Comparison of ENCODE assay signal across 16 cellular contexts in genomic region chr2:88738271-88738670, GRCh38. TPM values are rescaled to one million over a fixed set of nuclear protein-coding genes. Genes with fewer than 3 reads are reported as not detected.
DNase-seq lines count a peak whose midpoint lies in the region; ATAC-seq and TF ChIP-seq lines count a peak whose summit lies in the region.
"Had no signal": no experiment of that assay in that cellular context is flagged by ENCODE, and none has a peak within 500 bp of the region (broad histone marks: within the 10 kb centered on the region; RNA-seq: fewer than 3 reads in every experiment).

No MANE protein-coding gene starts in this region.

- ATAC-seq in lung (ENCODE audit: insufficient read depth, low FRiP score), result no peak
- no peak for ATAC-seq in HG02884 (IDR thresholded peaks at IDR 0.05; ENCODE audit: unreplicated experiment)
- ATAC-seq: HCT116 had no signal

- H3K9me3 ChIP-seq in AG04450 (ENCODE audit: control insufficient read depth, insufficient read depth, low read length) (no peaks in the 10 kb centered on the region), GM23248 (ENCODE audit: low read depth) (no peaks in the 10 kb centered on the region), lung (ENCODE audit: control insufficient read depth in 2 of 2, insufficient read depth in 1 of 2, low read length in 1 of 2) (no peaks in the 10 kb centered on the region)

- no peak overlapping the region for H3K9ac ChIP-seq in GM23248

- no peak overlapping the region for H3K4me2 ChIP-seq in GM23248 (ENCODE audit: unreplicated experiment)

- CTCF ChIA-PET in AG04450 (lab: Charles Lee), result interaction anchor here (2.1 to 4.2 kb wide), 2 partner anchors 10 to 16 kb away, joined by 10 to 22 read pairs; no protein-coding TSS in a partner anchor

- 56% methylated on average over 3 of the region's 3 CpGs for WGBS in GM23248 (ENCODE audit: low coverage in 1 of 2, low lambda C conversion rate in 2 of 2, missing lambda C conversion rate in 2 of 2), 2 experiments
- WGBS in lung, 2 donors, result 61 to 78% methylated on average over 3 of the region's 3 CpGs

- H3K4me1 ChIP-seq in GM23248 (ENCODE audit: insufficient read depth) (peaks cover 16% of the 10 kb centered on the region), lung (ENCODE audit: control insufficient read depth in 2 of 2, insufficient read depth in 2 of 2, low read length in 2 of 2) (peaks cover 4 to 25% of the 10 kb centered on the region in 2 donors)

- no peaks in the 10 kb centered on the region for H4K20me1 ChIP-seq in GM23248 (ENCODE audit: insufficient read depth)

- TF ChIP-seq CTCF in AG04450 (IDR thresholded peaks at IDR 0.05; ENCODE audit: low read depth, low read length) (0 out of 2 replicates have a peak, but pooled peaks have one; percentile 1), cardiac fibroblast (IDR thresholded peaks at IDR 0.05; ENCODE audit: low read depth, low read length) (no peak), lung (IDR thresholded peaks at IDR 0.05; ENCODE audit: control extremely low read depth, extremely low read depth) (no peak)

- in situ Hi-C loops in GM23248 (cut with MboI), result no loop called here
- in situ Hi-C loops in KBM-7 (cut with MboI; ENCODE audit: low pct_unique_long_range_greater_than_20kb, low sequenced_read_pairs), result loop anchor here (25.0 kb wide), 1 partner anchor 124 kb away; no protein-coding TSS in a partner anchor

- H3K27ac ChIP-seq in AG04450 (ENCODE audit: low read depth, low read length) (no peak overlapping the region), GM23248 (no peak overlapping the region), lung (ENCODE audit: low read depth in 1 of 2, low read length in 1 of 2) (peak overlapping the region; percentile 5 to 60)
- H3K27ac ChIP-seq: HL-60 had no signal

- DNase-seq in AG04450 (ENCODE audit: low read depth, low spot score), result no peak
- DNase-seq in GM23248, result peak; percentile 39
- DNase-seq in cardiac fibroblast (ENCODE audit: low read depth in 2 of 2), result peak; percentile 56 to 81
- no peak for DNase-seq in lung (ENCODE audit: low spot score)
- no peak for DNase-seq in KBM-7
- no peak for DNase-seq in mesenteric fat pad (ENCODE audit: low spot score)
- DNase-seq in activated gamma-delta T cell (lab: John Stamatoyannopoulos, UW), result no peak
- DNase-seq: activated CD8-positive, alpha-beta memory T cell treated with anti-CD3 and anti-CD28 coated beads, Interleukin-2, amount 50 U/mL, for 4 hours; DMS153; NCI-H187; NCI-H524 treated with DMSO at 0.1 percent for 48 hours; stimulated activated CD4-positive, alpha-beta T cell treated with anti-CD3 and anti-CD28 coated beads, Interleukin-12 subunit alpha, Interleukin-12 subunit beta, amount 100 ng/mL, for 4 hours; SW 1271 had no signal

- POLR2A ChIA-PET in AG04450 (lab: Yijun Ruan, JAX), result no interaction called here

- H3K36me3 ChIP-seq in GM23248 (ENCODE audit: low read depth) (0 out of 2 replicates have a peak, but pooled peaks cover 7% of the 10 kb centered on the region), lung (ENCODE audit: control insufficient read depth in 2 of 2, insufficient read depth in 2 of 2, low read length in 2 of 2) (peaks cover 9 to 18% of the 10 kb centered on the region in 2 donors)

- no peaks in the 10 kb centered on the region for H3K79me2 ChIP-seq in GM23248 (ENCODE audit: insufficient read depth)

- 0 out of 2 replicates have a peak, but pooled peaks cover 5% of the 10 kb centered on the region for H3F3A ChIP-seq in GM23248 (ENCODE audit: insufficient read depth)

- H3K9me2 ChIP-seq in GM23248 (ENCODE audit: insufficient read depth), result no peaks in the 10 kb centered on the region

- no peak overlapping the region for H2AFZ ChIP-seq in GM23248

- H3K4me3 ChIP-seq in AG04450 (ENCODE audit: low read depth, low read length), result no peak overlapping the region
- no peak overlapping the region for H3K4me3 ChIP-seq in GM23248
- no peak overlapping the region for H3K4me3 ChIP-seq in cardiac fibroblast (replicated peaks in 1 of 2; ENCODE audit: low read depth in 2 of 2, low read length in 2 of 2)
- no peak overlapping the region for H3K4me3 ChIP-seq in lung

- H3K27me3 ChIP-seq in AG04450 (ENCODE audit: control insufficient read depth, insufficient read depth, low read length) (no peaks in the 10 kb centered on the region), GM23248 (replicated peaks; ENCODE audit: insufficient read depth) (no peaks in the 10 kb centered on the region), lung (ENCODE audit: control insufficient read depth, insufficient read depth) (no peaks in the 10 kb centered on the region)

RNA-seq across cellular contexts. Expression of gene RPIA, which starts 46.8 kb away (rescaled TPM):
- polyA plus RNA-seq in AG04450 (2011; rRNA removed) (9.4 and 10.9 TPM in 2 replicates), GM23248 (2016; fragmentation: Nextera tagmentation; extraction: Ambion mirVana) (9.2 and 10.6 TPM in 2 replicates), lung (10 to 100 TPM; 18.4 to 25.3 TPM)
- 6.3 and 6.4 TPM in 2 replicates for polyA minus RNA-seq in AG04450 (2011; rRNA and poly(A)+ RNA removed)
- total RNA-seq in GM23248 (2014; rRNA removed; shearing (Covaris generic)), result 3.0 and 5.8 TPM in 2 replicates
- total RNA-seq in lung (10 to 100 TPM; 16.8 to 18.4 TPM), mesenteric fat pad (20.3 TPM)

Comparison
In these comparisons a context has a peak if more than half of its experiments do, and no peak if none do; other contexts are left out.
1. DNase-seq: peak in GM23248 (single experiment) and cardiac fibroblast (2 of 2); none in AG04450 (single experiment), lung (single experiment), KBM-7 (single experiment), mesenteric fat pad (single experiment) and activated gamma-delta T cell (single experiment).
2. H3K27ac ChIP-seq: peak in lung (2 of 2); none in AG04450 (single experiment) and GM23248 (single experiment).